24 cellular contexts compared by ENCODE assay signal in the genomic region with DNA sequence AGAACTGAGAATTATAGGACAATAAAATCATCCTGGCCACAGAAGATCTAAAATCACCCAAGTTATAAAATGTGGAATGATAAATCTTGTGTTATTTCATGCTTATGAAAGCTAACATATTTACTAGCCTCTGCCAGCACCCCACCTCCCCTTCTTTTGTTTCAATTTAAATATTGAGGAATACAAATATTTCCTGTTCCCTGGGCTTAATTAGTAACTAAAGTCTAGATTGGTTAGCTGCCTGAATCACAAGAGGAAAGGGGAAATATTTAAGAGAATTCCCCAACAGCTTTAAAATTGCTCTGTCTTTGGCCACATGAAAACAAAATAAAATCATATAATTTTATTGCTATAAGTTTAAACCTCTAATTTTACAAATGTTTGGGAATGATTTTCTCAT.
"Had no signal": no experiment of that assay in that cellular context is flagged by ENCODE, and none has a peak within 500 bp of the region (broad histone marks: within the 10 kb centered on the region; RNA-seq: fewer than 3 reads in every experiment).

No MANE protein-coding gene starts in this region.

- H2AFZ ChIP-seq: parathyroid adenoma had no signal

- H3K4me1 ChIP-seq: parathyroid adenoma, prostate gland, tibial nerve, upper lobe of left lung had no signal

- H3K4me1 Mint-ChIP-seq: central memory CD8-positive, alpha-beta T cell; memory B cell; naive B cell; neural crest cell; stimulated activated naive B cell treated with anti-CD40 and anti-IgM and Interleukin-4, amounts not matched to agents 10 μg/mL and 1 μg/mL and 100 μg/mL, for 72 hours had no signal

- H3K4me3 ChIP-seq: coronary artery, dorsolateral prefrontal cortex, lung, prostate gland, skin epidermis, thoracic aorta, tibial nerve, upper lobe of left lung had no signal

- DNase-seq: dorsolateral prefrontal cortex; effector CD4-positive, alpha-beta T cell; naive B cell; right cardiac atrium; stimulated activated CD4-positive, alpha-beta T cell treated with anti-CD3 and anti-CD28 coated beads, Interleukin-15, amount 100 ng/mL, for 24 hours; stimulated activated CD4-positive, alpha-beta T cell treated with anti-CD3 and anti-CD28 coated beads, Interleukin-2, amount 100 ng/mL, for 48 hours; stimulated activated naive B cell treated with anti-CD40 and anti-IgM and Interleukin-4, amounts not matched to agents 10 μg/mL and 1 μg/mL and 100 μg/mL, for 72 hours; upper lobe of left lung had no signal

- H3K9me3 ChIP-seq: neutrophil, prostate gland, thoracic aorta, tibial nerve, upper lobe of left lung had no signal

- ATAC-seq: left lobe of liver; natural killer cell treated with Interleukin-12 subunit alpha and Interleukin-12 subunit beta and Interleukin-15 and Interleukin-18, amount 100 ng/mL, for 72 hours; right cardiac atrium; stimulated activated naive B cell treated with anti-CD40 and anti-IgM and Interleukin-4, amounts not matched to agents 10 μg/mL and 1 μg/mL and 100 μg/mL, for 72 hours had no signal

- H3K27me3 ChIP-seq: dorsolateral prefrontal cortex, neutrophil, tibial nerve, upper lobe of left lung had no signal

- H3K36me3 ChIP-seq: neutrophil, prostate gland, thoracic aorta, tibial nerve, upper lobe of left lung had no signal

- FAIRE-seq: frontal cortex, urothelium cell line had no signal

- H3K27ac ChIP-seq: coronary artery, dorsolateral prefrontal cortex, neutrophil, parathyroid adenoma, prostate gland, skin epidermis, thoracic aorta, tibial nerve, upper lobe of left lung had no signal

- H3K27ac Mint-ChIP-seq: memory B cell; naive B cell; natural killer cell treated with Interleukin-12 subunit alpha and Interleukin-12 subunit beta and Interleukin-15 and Interleukin-18, amount 100 ng/mL, for 72 hours; stimulated activated naive B cell treated with anti-CD40 and anti-IgM and Interleukin-4, amounts not matched to agents 10 μg/mL and 1 μg/mL and 100 μg/mL, for 72 hours; stimulated activated naive CD8-positive, alpha-beta T cell treated with anti-CD3 and anti-CD28 coated beads, Interleukin-15, Interleukin-2, amounts not matched to agents 100 ng/mL and 50 ng/mL, for 24 hours had no signal

- H3K4me3 Mint-ChIP-seq: central memory CD8-positive, alpha-beta T cell; memory B cell; naive B cell; natural killer cell treated with Interleukin-12 subunit alpha and Interleukin-12 subunit beta and Interleukin-15 and Interleukin-18, amount 100 ng/mL, for 72 hours; neural crest cell; stimulated activated naive B cell treated with anti-CD40 and anti-IgM and Interleukin-4, amounts not matched to agents 10 μg/mL and 1 μg/mL and 100 μg/mL, for 72 hours; stimulated activated naive CD8-positive, alpha-beta T cell treated with anti-CD3 and anti-CD28 coated beads, Interleukin-15, Interleukin-2, amounts not matched to agents 100 ng/mL and 50 ng/mL, for 24 hours had no signal

- H3K79me2 ChIP-seq: parathyroid adenoma had no signal

- H3K9ac ChIP-seq: parathyroid adenoma had no signal

- H3K36me3 Mint-ChIP-seq: memory B cell; natural killer cell treated with Interleukin-12 subunit alpha and Interleukin-12 subunit beta and Interleukin-15 and Interleukin-18, amount 100 ng/mL, for 72 hours; stimulated activated naive B cell treated with anti-CD40 and anti-IgM and Interleukin-4, amounts not matched to agents 10 μg/mL and 1 μg/mL and 100 μg/mL, for 72 hours had no signal

- H3K27me3 Mint-ChIP-seq: central memory CD8-positive, alpha-beta T cell; memory B cell; naive B cell; natural killer cell treated with Interleukin-12 subunit alpha and Interleukin-12 subunit beta and Interleukin-15 and Interleukin-18, amount 100 ng/mL, for 72 hours; stimulated activated naive B cell treated with anti-CD40 and anti-IgM and Interleukin-4, amounts not matched to agents 10 μg/mL and 1 μg/mL and 100 μg/mL, for 72 hours; stimulated activated naive CD8-positive, alpha-beta T cell treated with anti-CD3 and anti-CD28 coated beads, Interleukin-15, Interleukin-2, amounts not matched to agents 100 ng/mL and 50 ng/mL, for 24 hours had no signal

- H3K9me3 Mint-ChIP-seq: memory B cell, neural crest cell had no signal
